In genomic region chr1:57345916-57346315, GRCh38 we compare ENCODE assay signal across 18 cellular contexts.
"Had no signal": no experiment of that assay in that cellular context is flagged by ENCODE, and none has a peak within 500 bp of the region (broad histone marks: within the 10 kb centered on the region; RNA-seq: fewer than 3 reads in every experiment).

No MANE protein-coding gene starts in this region.

- H3K27ac Mint-ChIP-seq: naive thymus-derived CD8-positive, alpha-beta T cell had no signal

- H3K4me3 ChIP-seq: dorsolateral prefrontal cortex, gastrocnemius medialis, mucosa of descending colon, smooth muscle cell, tibial artery, upper lobe of left lung, uterus had no signal

- DNase-seq: cortex of kidney; dorsolateral prefrontal cortex; effector memory CD4-positive, alpha-beta T cell; gastrocnemius medialis; islet precursor cell; mammary epithelial cell; mucosa of descending colon; naive thymus-derived CD8-positive, alpha-beta T cell; posterior cingulate gyrus; stimulated activated CD4-positive, alpha-beta T cell treated with anti-CD3 and anti-CD28 coated beads, Interleukin-2, amount 100 ng/mL, for 48 hours; stimulated activated naive CD8-positive, alpha-beta T cell treated with anti-CD3 and anti-CD28 coated beads, Interleukin-15, Interleukin-2, amounts not matched to agents 100 U/mL and 50 U/mL, for 24 hours; tibial artery; upper lobe of left lung; uterus had no signal

- ATAC-seq: esophagus mucosa; gastrocnemius medialis; left lobe of liver; mucosa of descending colon; naive thymus-derived CD8-positive, alpha-beta T cell; stimulated activated naive CD8-positive, alpha-beta T cell treated with anti-CD3 and anti-CD28 coated beads, Interleukin-15, Interleukin-2, amounts not matched to agents 100 U/mL and 50 U/mL, for 24 hours had no signal

- H3K4me1 Mint-ChIP-seq: naive thymus-derived CD8-positive, alpha-beta T cell had no signal

- H3K4me1 ChIP-seq: gastrocnemius medialis, tibial artery, upper lobe of left lung, uterus had no signal

- H3K4me2 ChIP-seq: smooth muscle cell had no signal

- H3K27ac ChIP-seq: dorsolateral prefrontal cortex, gastrocnemius medialis, tibial artery, upper lobe of left lung, uterus had no signal

- FAIRE-seq: endometrium had no signal

- H3K4me3 Mint-ChIP-seq: naive thymus-derived CD8-positive, alpha-beta T cell had no signal

- H3K9me3 ChIP-seq: gastrocnemius medialis, mucosa of descending colon, tibial artery, upper lobe of left lung, uterus had no signal

- H3K36me3 ChIP-seq: gastrocnemius medialis, tibial artery, upper lobe of left lung, uterus had no signal

- H3K27me3 ChIP-seq: gastrocnemius medialis, tibial artery, upper lobe of left lung, uterus had no signal
